25 cellular contexts compared by ENCODE assay signal in genomic region chr13:29514720-29515310, GRCh38.
A peak's percentile ranks its signal among the peaks of the same experiment; 100 is the strongest.
DNase-seq lines count a peak whose midpoint lies in the region; ATAC-seq and TF ChIP-seq lines count a peak whose summit lies in the region.
"Had no signal": no experiment of that assay in that cellular context is flagged by ENCODE, and none has a peak within 500 bp of the region (broad histone marks: within the 10 kb centered on the region; RNA-seq: fewer than 3 reads in every experiment).

No MANE protein-coding gene starts in this region.

- H3K4me2 ChIP-seq in GM23248 (ENCODE audit: unreplicated experiment): no peak overlapping the region
- no peak overlapping the region for H3K4me2 ChIP-seq in mesenchymal stem cell (ENCODE audit: low read length, poor library complexity, severe bottlenecking)
- H3K4me2 ChIP-seq: A549; BLaER1 treated with 17β-estradiol and CSF1 and Interleukin-3, amounts not matched to agents 10 nM and 100 nM; KMS-11 had no signal

- H4K20me1 ChIP-seq in GM23248 (ENCODE audit: insufficient read depth): no peaks in the 10 kb centered on the region

- peaks cover 39% of the 10 kb centered on the region for H3F3A ChIP-seq in GM23248 (ENCODE audit: insufficient read depth)

- no peak overlapping the region for H3K23ac ChIP-seq in mesenchymal stem cell (ENCODE audit: low read length in 2 of 2)

- no peak overlapping the region for H3K14ac ChIP-seq in mesenchymal stem cell (ENCODE audit: low read length in 2 of 2)

- H3K79me1 ChIP-seq in mesenchymal stem cell (replicated peaks; ENCODE audit: low read length, poor library complexity, severe bottlenecking): peaks cover 42% of the 10 kb centered on the region

- peak overlapping the region; percentile 25 for H4K91ac ChIP-seq in mesenchymal stem cell (ENCODE audit: low read length)

- no peaks in the 10 kb centered on the region for H3K9me2 ChIP-seq in GM23248 (ENCODE audit: insufficient read depth)

- no peak overlapping the region for H2BK5ac ChIP-seq in mesenchymal stem cell (ENCODE audit: low read depth, low read length, poor library complexity, severe bottlenecking)

- intact Hi-C loops in posterior vena cava (cut with DNase I): loop anchor here (10.0 kb wide), 2 partner anchors 80 to 600 kb away; partner anchors contain the start of gene SLC7A1 (in 1 of the 2)

- H3K9ac ChIP-seq in GM23248 (peak overlapping the region; percentile 40; the same call in 1 of the 2 replicates), mesenchymal stem cell (ENCODE audit: low read length) (no peak overlapping the region)
- H3K9ac ChIP-seq: KMS-11 had no signal

- H3K27ac ChIP-seq in GM23248: peak overlapping the region; percentile 88
- peak overlapping the region; percentile 52 for H3K27ac ChIP-seq in RWPE1
- H3K27ac ChIP-seq in mesenchymal stem cell (ENCODE audit: low read length, poor library complexity, severe bottlenecking): no peak overlapping the region
- H3K27ac ChIP-seq: A549; BLaER1 treated with 17β-estradiol and CSF1 and Interleukin-3, amounts not matched to agents 10 nM and 100 nM; KMS-11; SJCRH30 had no signal

- H2BK15ac ChIP-seq in mesenchymal stem cell (ENCODE audit: low read depth, poor library complexity, severe bottlenecking): no peak overlapping the region

- in situ Hi-C loops in GM23248 (cut with MboI): loop anchor here (10.0 kb wide), 2 partner anchors 190 to 600 kb away; no protein-coding TSS in a partner anchor

- H3K4me3 ChIP-seq in GM23248 (no peak overlapping the region), mesenchymal stem cell (ENCODE audit: insufficient read depth in 1 of 2, low read depth in 1 of 2, low read length in 2 of 2) (no peak overlapping the region)
- H3K4me3 ChIP-seq: A549; BLaER1 treated with 17β-estradiol and CSF1 and Interleukin-3, amounts not matched to agents 10 nM and 100 nM; SJCRH30 had no signal

- H3K79me2 ChIP-seq in GM23248 (ENCODE audit: insufficient read depth): peaks cover 69% of the 10 kb centered on the region

- H3K4me1 Mint-ChIP-seq in activated naive CD4-positive, alpha-beta T cell treated with anti-CD3 and anti-CD28 coated beads, Interleukin-2, amount 10 ng/mL, durations not matched to agents 7 days and 5 days: no peaks in the 10 kb centered on the region

- H2BK12ac ChIP-seq in mesenchymal stem cell (ENCODE audit: low read length in 2 of 2): no peak overlapping the region

- no peak overlapping the region for H3K18ac ChIP-seq in mesenchymal stem cell (ENCODE audit: low read depth in 1 of 2, low read length in 2 of 2)

- POLR2A ChIA-PET in RWPE1 (lab: Yijun Ruan, JAX; ENCODE audit: low non-redundant PET): no interaction called here

- no peak overlapping the region for H3K27ac Mint-ChIP-seq in activated naive CD4-positive, alpha-beta T cell treated with anti-CD3 and anti-CD28 coated beads, Interleukin-2, amount 10 ng/mL, durations not matched to agents 7 days and 5 days
- H3K27ac Mint-ChIP-seq: CD4-positive, alpha-beta T cell had no signal

- H2BK120ac ChIP-seq in mesenchymal stem cell (ENCODE audit: low read depth, low read length): no peak overlapping the region

- no peak for DNase-seq in GM23248
- no peak for DNase-seq in RWPE1 (ENCODE audit: low spot score)
- DNase-seq in mesenchymal stem cell: no peak
- DNase-seq in posterior vena cava (ENCODE audit: low spot score): peak; percentile 73
- no peak for DNase-seq in activated naive CD4-positive, alpha-beta T cell treated with anti-CD3 and anti-CD28 coated beads, Interleukin-2, amount 10 ng/mL, durations not matched to agents 7 days and 5 days
- DNase-seq: AML-193; CD4-positive, alpha-beta T cell; DMS53; H7; IMR-90; NCI-H1048; NCI-H1417; NCI-H1694; NCI-H2029 treated with DMSO at 0.1 percent for 48 hours; NCI-H446 treated with DMSO at 0.1 percent for 48 hours; NCI-H526; NCI-H82; NK-92 treated with Interleukin-12 subunit alpha and Interleukin-12 subunit beta, amount 100 ng/mL, for 24 hours; PC-3; SJCRH30 had no signal

- H4K8ac ChIP-seq in mesenchymal stem cell (ENCODE audit: low read length): no peak overlapping the region

- TF ChIP-seq CTCF in RWPE1 (conservative IDR thresholded peaks at IDR 0.05; ENCODE audit: low read depth): no peak

- WGBS in GM23248 (ENCODE audit: low coverage in 1 of 2, low lambda C conversion rate in 2 of 2, missing lambda C conversion rate in 2 of 2), 2 experiments: 66 to 67% methylated on average over 13 of the region's 13 CpGs
- 81% methylated on average over 13 of the region's 13 CpGs for WGBS in mesenchymal stem cell

- peaks cover 53% of the 10 kb centered on the region for H3K4me1 ChIP-seq in GM23248 (ENCODE audit: insufficient read depth)
- H3K4me1 ChIP-seq in mesenchymal stem cell (ENCODE audit: control insufficient read depth, insufficient read depth, low read depth, low read length): peaks cover 9% of the 10 kb centered on the region
- H3K4me1 ChIP-seq: A549, SJCRH30 had no signal

- H3K9me3 ChIP-seq in GM23248 (ENCODE audit: low read depth): no peaks in the 10 kb centered on the region
- no peaks in the 10 kb centered on the region for H3K9me3 ChIP-seq in mesenchymal stem cell (ENCODE audit: control insufficient read depth, low read length)
- H3K9me3 ChIP-seq: A549; BLaER1 treated with 17β-estradiol and CSF1 and Interleukin-3, amounts not matched to agents 10 nM and 100 nM; SJCRH30 had no signal

- peaks cover 31% of the 10 kb centered on the region for H3K36me3 Mint-ChIP-seq in activated naive CD4-positive, alpha-beta T cell treated with anti-CD3 and anti-CD28 coated beads, Interleukin-2, amount 10 ng/mL, durations not matched to agents 7 days and 5 days

- no peak overlapping the region for H2AK5ac ChIP-seq in mesenchymal stem cell (ENCODE audit: low read length, severe bottlenecking)

- H3K9me3 Mint-ChIP-seq in activated naive CD4-positive, alpha-beta T cell treated with anti-CD3 and anti-CD28 coated beads, Interleukin-2, amount 10 ng/mL, durations not matched to agents 7 days and 5 days: no peaks in the 10 kb centered on the region
- H3K9me3 Mint-ChIP-seq: CD4-positive, alpha-beta T cell had no signal

- H3K36me3 ChIP-seq in GM23248 (ENCODE audit: low read depth) (peaks cover 52% of the 10 kb centered on the region), mesenchymal stem cell (ENCODE audit: control insufficient read depth in 1 of 2, insufficient read depth in 2 of 2, low read depth in 1 of 2, low read length in 2 of 2) (peaks cover 64 to 78% of the 10 kb centered on the region in 2 experiments)

- H2AFZ ChIP-seq in GM23248: no peak overlapping the region
- no peak overlapping the region for H2AFZ ChIP-seq in mesenchymal stem cell (ENCODE audit: low read depth, low read length)

- H3K4me3 Mint-ChIP-seq in activated naive CD4-positive, alpha-beta T cell treated with anti-CD3 and anti-CD28 coated beads, Interleukin-2, amount 10 ng/mL, durations not matched to agents 7 days and 5 days: no peak overlapping the region
- H3K4me3 Mint-ChIP-seq: CD4-positive, alpha-beta T cell had no signal

- no peaks in the 10 kb centered on the region for H3K27me3 ChIP-seq in GM23248 (replicated peaks; ENCODE audit: insufficient read depth)
- no peaks in the 10 kb centered on the region for H3K27me3 ChIP-seq in mesenchymal stem cell (ENCODE audit: control insufficient read depth in 1 of 2, insufficient read depth in 1 of 2, low read length in 2 of 2)
- H3K27me3 ChIP-seq: BLaER1 treated with 17β-estradiol and CSF1 and Interleukin-3, amounts not matched to agents 10 nM and 100 nM; SJCRH30 had no signal

- H3K27me3 Mint-ChIP-seq in activated naive CD4-positive, alpha-beta T cell treated with anti-CD3 and anti-CD28 coated beads, Interleukin-2, amount 10 ng/mL, durations not matched to agents 7 days and 5 days: no peaks in the 10 kb centered on the region
- H3K27me3 Mint-ChIP-seq: CD4-positive, alpha-beta T cell had no signal

- no peak for ATAC-seq in HG03342 (IDR thresholded peaks at IDR 0.05; ENCODE audit: unreplicated experiment)
- ATAC-seq in activated CD4-positive, CD25-positive, alpha-beta regulatory T cell treated with anti-CD3 and anti-CD28 coated beads, Interleukin-2, amount 50 U/mL, for 24 hours: no peak
- ATAC-seq: A549, PC-3 had no signal

- CTCF ChIA-PET in RWPE1 (lab: Yijun Ruan, JAX): interaction anchor here (0.6 kb wide), 1 partner anchor 55 kb away, joined by 3 read pairs; no protein-coding TSS in a partner anchor
- CTCF ChIA-PET in activated naive CD4-positive, alpha-beta T cell treated with anti-CD3 and anti-CD28 coated beads, Interleukin-2, amount 10 ng/mL, durations not matched to agents 7 days and 5 days (lab: Charles Lee): no interaction called here

- no peak overlapping the region for H3K4ac ChIP-seq in mesenchymal stem cell (ENCODE audit: low read depth in 1 of 2, low read length in 2 of 2)
